1 cellular context compared by ENCODE assay signal in the genomic region with DNA sequence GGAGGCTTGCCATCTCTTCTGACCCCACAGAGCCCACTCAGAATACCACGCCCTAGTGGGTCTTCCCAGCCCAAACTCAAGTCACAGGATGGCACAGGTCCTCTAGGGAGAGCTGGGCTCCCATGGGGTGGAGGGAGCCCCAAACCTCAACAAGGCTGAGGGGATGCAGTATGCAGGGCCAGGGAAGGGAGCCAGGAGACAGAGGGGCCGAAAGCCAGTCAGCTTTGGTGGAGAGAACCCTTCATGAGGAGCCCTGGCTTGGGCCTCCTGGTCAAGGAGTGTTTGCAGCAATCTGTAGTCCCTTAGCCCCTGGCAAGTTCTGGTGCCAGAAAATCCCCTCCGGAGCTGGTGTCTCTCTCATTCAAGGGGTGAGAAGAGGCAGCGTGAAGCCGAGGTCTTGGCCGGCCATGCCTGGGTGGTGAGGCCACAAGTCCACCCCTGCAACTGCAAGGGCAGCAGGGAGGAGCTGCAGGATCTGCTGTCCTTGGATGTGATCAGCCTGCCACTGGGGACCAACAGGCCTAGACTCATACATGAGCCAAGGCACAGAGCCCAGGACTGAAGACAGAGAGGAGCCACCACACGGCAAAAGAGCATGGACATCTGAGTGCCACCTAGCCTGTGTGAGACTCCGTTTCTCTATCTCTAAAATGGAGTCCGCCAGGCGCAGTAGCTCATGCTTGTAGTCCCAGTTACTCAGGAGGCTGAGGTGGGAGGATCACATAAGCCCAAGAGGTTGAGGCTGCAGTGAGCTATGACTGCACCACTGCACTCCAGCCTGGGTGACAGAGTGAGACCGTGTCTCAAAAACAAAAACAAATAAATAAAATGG.
TF ChIP-seq lines count a peak whose summit lies in the region.

No MANE protein-coding gene starts in this region.

TF ChIP-seq in HCT116, 20 proteins besides CTCF, POLR2A, EP300 and RAD21 (continued from another document):
- TF ChIP-seq TCF7L2 (IDR thresholded peaks at IDR 0.05; ENCODE audit: borderline replicate concordance, extremely low read depth, insufficient read depth, insufficient read length) = no peak
- no peak for TF ChIP-seq EGR1 (IDR thresholded peaks at IDR 0.05; ENCODE audit: low read depth)
- TF ChIP-seq ELF1 (IDR thresholded peaks at IDR 0.05; ENCODE audit: borderline replicate concordance, low read depth) = no peak
- TF ChIP-seq SIN3A (IDR thresholded peaks at IDR 0.05; ENCODE audit: low read depth) = no peak
- TF ChIP-seq, protein P1, sequence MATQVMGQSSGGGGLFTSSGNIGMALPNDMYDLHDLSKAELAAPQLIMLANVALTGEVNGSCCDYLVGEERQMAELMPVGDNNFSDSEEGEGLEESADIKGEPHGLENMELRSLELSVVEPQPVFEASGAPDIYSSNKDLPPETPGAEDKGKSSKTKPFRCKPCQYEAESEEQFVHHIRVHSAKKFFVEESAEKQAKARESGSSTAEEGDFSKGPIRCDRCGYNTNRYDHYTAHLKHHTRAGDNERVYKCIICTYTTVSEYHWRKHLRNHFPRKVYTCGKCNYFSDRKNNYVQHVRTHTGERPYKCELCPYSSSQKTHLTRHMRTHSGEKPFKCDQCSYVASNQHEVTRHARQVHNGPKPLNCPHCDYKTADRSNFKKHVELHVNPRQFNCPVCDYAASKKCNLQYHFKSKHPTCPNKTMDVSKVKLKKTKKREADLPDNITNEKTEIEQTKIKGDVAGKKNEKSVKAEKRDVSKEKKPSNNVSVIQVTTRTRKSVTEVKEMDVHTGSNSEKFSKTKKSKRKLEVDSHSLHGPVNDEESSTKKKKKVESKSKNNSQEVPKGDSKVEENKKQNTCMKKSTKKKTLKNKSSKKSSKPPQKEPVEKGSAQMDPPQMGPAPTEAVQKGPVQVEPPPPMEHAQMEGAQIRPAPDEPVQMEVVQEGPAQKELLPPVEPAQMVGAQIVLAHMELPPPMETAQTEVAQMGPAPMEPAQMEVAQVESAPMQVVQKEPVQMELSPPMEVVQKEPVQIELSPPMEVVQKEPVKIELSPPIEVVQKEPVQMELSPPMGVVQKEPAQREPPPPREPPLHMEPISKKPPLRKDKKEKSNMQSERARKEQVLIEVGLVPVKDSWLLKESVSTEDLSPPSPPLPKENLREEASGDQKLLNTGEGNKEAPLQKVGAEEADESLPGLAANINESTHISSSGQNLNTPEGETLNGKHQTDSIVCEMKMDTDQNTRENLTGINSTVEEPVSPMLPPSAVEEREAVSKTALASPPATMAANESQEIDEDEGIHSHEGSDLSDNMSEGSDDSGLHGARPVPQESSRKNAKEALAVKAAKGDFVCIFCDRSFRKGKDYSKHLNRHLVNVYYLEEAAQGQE (IDR thresholded peaks at IDR 0.05; ENCODE audit: low read depth) = no peak
